Comparison of ENCODE assay signal across 8 cellular contexts in the genomic region with DNA sequence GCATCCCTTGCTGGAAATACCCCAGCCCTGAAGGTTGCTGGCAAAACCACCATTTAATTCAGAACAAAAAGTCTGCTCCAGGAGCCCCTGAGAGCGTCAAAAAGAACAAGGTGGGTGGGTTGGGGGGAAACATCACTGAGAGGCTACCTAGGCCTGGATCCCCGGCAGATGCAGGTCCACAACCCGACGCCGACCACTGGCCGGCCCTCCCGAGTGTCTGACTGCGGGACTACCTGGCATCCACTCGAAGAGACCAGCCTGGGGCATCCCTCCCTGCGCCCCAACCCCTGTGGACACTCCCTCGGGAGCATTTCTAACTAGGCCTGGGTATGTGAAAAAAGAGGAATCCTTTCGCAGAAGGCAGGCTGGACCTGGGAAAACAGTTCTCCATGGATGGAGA. TPM values are rescaled to one million over a fixed set of nuclear protein-coding genes. Genes with fewer than 3 reads are reported as not detected.
"Had no signal": no experiment of that assay in that cellular context is flagged by ENCODE, and none has a peak within 500 bp of the region (broad histone marks: within the 10 kb centered on the region; RNA-seq: fewer than 3 reads in every experiment).

No MANE protein-coding gene starts in this region.

- H2AFZ ChIP-seq: GM23248 had no signal

- H3K27ac ChIP-seq: GM23248 had no signal

- H3K4me3 Mint-ChIP-seq: H9 had no signal

- H3K9me3 Mint-ChIP-seq: H9 had no signal

- ATAC-seq: K562 had no signal

- H3K9ac ChIP-seq: GM23248 had no signal

- DNase-seq: GM23248, GOT3, H9, HCEC 1CT, IMR-90 had no signal

- H3K4me3 ChIP-seq: GM23248, K562 had no signal

RNA-seq across cellular contexts. Expression of gene FAM209B, which starts 47.2 kb away (rescaled TPM):
- total RNA-seq: GM23248, H4, HT-29, IMR-90, K562 had no signal

RNA-seq across cellular contexts. Expression of gene TFAP2C, which starts 48.9 kb away (rescaled TPM):
- total RNA-seq: HT-29, K562 had no signal

RNA-seq across cellular contexts. Expression of gene FAM209A, which starts 55.7 kb away (rescaled TPM):
- total RNA-seq: GM23248, H4, H9 had no signal
